In genomic region chr6:4274382-4275082, GRCh38 we compare ENCODE assay signal across 1 cellular context.
TF ChIP-seq lines count a peak whose summit lies in the region.

No MANE protein-coding gene starts in this region.

TF ChIP-seq in K562, 482 proteins besides CTCF, POLR2A, EP300 and RAD21 (continued from another document and continues in another):
- TF ChIP-seq ID3 (CRISPR knock-in tag; IDR thresholded peaks at IDR 0.05) (no peak), ID3 (tag; IDR thresholded peaks at IDR 0.05) (no peak), SLC30A9 (CRISPR knock-in tag; IDR thresholded peaks at IDR 0.05) (no peak), ETS1 (conservative IDR thresholded peaks at IDR 0.05; ENCODE audit: control insufficient read depth, low read depth, low read length) (no peak), ARID1B (IDR thresholded peaks at IDR 0.05) (peak; percentile 91), NKRF (IDR thresholded peaks at IDR 0.05; ENCODE audit: borderline replicate concordance) (no peak), KAT8 (IDR thresholded peaks at IDR 0.05; ENCODE audit: low read depth) (no peak), PBX2 (CRISPR knock-in tag; IDR thresholded peaks at IDR 0.05; ENCODE audit: low read depth) (no peak), PBX2 (tag; conservative IDR thresholded peaks at IDR 0.05; ENCODE audit: low read depth) (no peak), CBFA2T3 (IDR thresholded peaks at IDR 0.05) (peak; percentile 92), TOE1 (IDR thresholded peaks at IDR 0.05; ENCODE audit: borderline replicate concordance) (no peak), TOE1 (CRISPR knock-in tag; IDR thresholded peaks at IDR 0.05; ENCODE audit: borderline replicate concordance, low read depth) (no peak), CHAMP1 (IDR thresholded peaks at IDR 0.05) (peak; percentile 53; the same call in 1 of the 2 replicates), KAT7 (CRISPR knock-in tag; IDR thresholded peaks at IDR 0.05; ENCODE audit: borderline replicate concordance) (no peak), POLR3G (IDR thresholded peaks at IDR 0.05; ENCODE audit: extremely low read depth, insufficient read length, insufficient replicate concordance) (no peak), RBM34 (IDR thresholded peaks at IDR 0.05; ENCODE audit: borderline replicate concordance, insufficient read depth, low read length) (no peak), ZNF121 (CRISPR knock-in tag; conservative IDR thresholded peaks at IDR 0.05) (no peak), MCM3 (IDR thresholded peaks at IDR 0.05) (no peak), TARDBP (IDR thresholded peaks at IDR 0.05) (no peak), ZNF23 (CRISPR knock-in tag; IDR thresholded peaks at IDR 0.05) (no peak), PHF8 (IDR thresholded peaks at IDR 0.05; ENCODE audit: borderline replicate concordance, low read length) (no peak), ZNF449 (CRISPR knock-in tag; IDR thresholded peaks at IDR 0.05) (no peak), ZNF165 (CRISPR knock-in tag; IDR thresholded peaks at IDR 0.05; ENCODE audit: borderline replicate concordance) (no peak), BCOR (IDR thresholded peaks at IDR 0.05) (no peak), MNT (conservative IDR thresholded peaks at IDR 0.05) (0 out of 4 replicates have a peak, but pooled peaks of 1 of the 2 experiments have one; percentile 41), ZNF274 (IDR thresholded peaks at IDR 0.05; ENCODE audit: borderline replicate concordance, low read depth, low read length) (no peak), NR2C2 (CRISPR knock-in tag; IDR thresholded peaks at IDR 0.05) (no peak), NR2C2 (tag; IDR thresholded peaks at IDR 0.05) (no peak), STAT6 (CRISPR knock-in tag; IDR thresholded peaks at IDR 0.05) (no peak), RB1 (IDR thresholded peaks at IDR 0.05; ENCODE audit: low read depth) (no peak), NR1H2 (CRISPR knock-in tag; IDR thresholded peaks at IDR 0.05) (no peak), CBX8 (IDR thresholded peaks at IDR 0.05; ENCODE audit: borderline replicate concordance, extremely low read depth, low read depth, low read length, poor library complexity, severe bottlenecking) (no peak), PRMT5 (CRISPR knock-in tag; IDR thresholded peaks at IDR 0.05) (no peak), DEAF1 (CRISPR knock-in tag; IDR thresholded peaks at IDR 0.05) (no peak), EHMT2 (IDR thresholded peaks at IDR 0.05) (no peak), POLR2AphosphoS2 (IDR thresholded peaks at IDR 0.05; ENCODE audit: low read length) (no peak), DACH1 (IDR thresholded peaks at IDR 0.05; ENCODE audit: partially characterized antibody) (no peak), DPF2 (IDR thresholded peaks at IDR 0.05) (peak; percentile 71), CTCFL (IDR thresholded peaks at IDR 0.05; ENCODE audit: borderline replicate concordance, insufficient read depth, low read depth, low read length, poor library complexity, severe bottlenecking) (no peak), MAFG (tag; conservative IDR thresholded peaks at IDR 0.05) (peak; percentile 45), TAF15 (IDR thresholded peaks at IDR 0.05; ENCODE audit: low read depth, low read length) (no peak), CBFB (CRISPR knock-in tag; IDR thresholded peaks at IDR 0.05) (no peak), NCOA1 (IDR thresholded peaks at IDR 0.05; ENCODE audit: low read depth) (no peak), FOS (IDR thresholded peaks at IDR 0.05; ENCODE audit: extremely low read depth, insufficient read length) (no peak), HNRNPLL (IDR thresholded peaks at IDR 0.05; ENCODE audit: low read depth, low read length, poor library complexity, severe bottlenecking) (no peak), NFIC (IDR thresholded peaks at IDR 0.05) (peak; percentile 61), FOXJ3 (CRISPR knock-in tag; IDR thresholded peaks at IDR 0.05) (no peak), STAG1 (CRISPR knock-in tag; IDR thresholded peaks at IDR 0.05; ENCODE audit: borderline replicate concordance) (no peak), NRF1 (conservative IDR thresholded peaks at IDR 0.05 in 1 of 2, IDR thresholded peaks at IDR 0.05 in 1 of 2) (no peak), SAP30 (IDR thresholded peaks at IDR 0.05; ENCODE audit: borderline replicate concordance, insufficient read depth, low read depth, low read length, poor library complexity, severe bottlenecking) (no peak), RCOR1 (IDR thresholded peaks at IDR 0.05; ENCODE audit: borderline replicate concordance in 1 of 2, low read depth in 2 of 2, low read length in 2 of 2) (peak in 1 of 2 experiments; percentile 21; a peak in 1 of 4 replicates)
